17 cellular contexts compared by ENCODE assay signal in the genomic region with DNA sequence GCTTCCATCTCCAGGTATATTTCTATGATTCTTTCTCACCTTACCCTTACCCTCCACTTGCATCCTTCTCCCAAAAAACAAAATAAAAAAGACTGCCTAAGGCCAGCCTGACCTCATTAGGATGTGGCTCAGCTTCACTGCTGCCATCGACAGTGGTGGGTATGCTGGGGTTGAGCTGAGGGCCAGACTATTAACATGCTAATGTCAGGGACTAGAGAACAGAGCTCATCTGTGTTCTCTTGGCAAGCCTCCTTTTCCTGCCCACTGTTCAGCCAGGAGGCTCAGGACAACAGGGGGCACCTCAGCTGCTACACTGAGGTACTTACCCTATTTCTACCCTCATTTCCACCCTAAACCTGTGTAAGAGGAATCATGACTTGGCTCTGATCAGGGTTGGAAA. TPM values are rescaled to one million over a fixed set of nuclear protein-coding genes. Genes with fewer than 3 reads are reported as not detected.
DNase-seq lines count a peak whose midpoint lies in the region; ATAC-seq, FAIRE-seq and TF ChIP-seq lines count a peak whose summit lies in the region.
"Had no signal": no experiment of that assay in that cellular context is flagged by ENCODE, and none has a peak within 500 bp of the region (broad histone marks: within the 10 kb centered on the region; RNA-seq: fewer than 3 reads in every experiment).

No MANE protein-coding gene starts in this region.

- H3K23me2 ChIP-seq in H9 (ENCODE audit: insufficient read length, low read depth, low read length, poor library complexity, severe bottlenecking): no peaks in the 10 kb centered on the region

- intact Hi-C loops in natural killer cell (cut with micrococcal nuclease): loop anchor here (10.0 kb wide), 2 partner anchors 258 to 318 kb away; a partner anchor contains a TSS

- ATAC-seq in natural killer cell: no peak
- ATAC-seq in stimulated activated naive B cell treated with anti-CD40 and anti-IgM and Interleukin-4, amounts not matched to agents 10 μg/mL and 1 μg/mL and 100 μg/mL, for 72 hours (replicated peaks): no peak
- no peak for ATAC-seq in GM21360 (IDR thresholded peaks at IDR 0.05; ENCODE audit: unreplicated experiment)
- ATAC-seq: GM12878, lower lobe of right lung, PC-3, right lobe of liver had no signal

- H3K4me3 ChIP-seq in CD8-positive, alpha-beta memory T cell (ENCODE audit: low read length): no peak overlapping the region
- H3K4me3 ChIP-seq in astrocyte (ENCODE audit: insufficient read depth, low read depth, low read length): no peak overlapping the region
- H3K4me3 ChIP-seq: adrenal gland, GM12878, lower lobe of right lung, right lobe of liver, tibial artery had no signal

- H3K4me1 Mint-ChIP-seq in CD8-positive, alpha-beta memory T cell: peaks cover 82 to 92% (median 87%) of the 10 kb centered on the region in 3 donors
- H3K4me1 Mint-ChIP-seq in H9: peaks cover 12 to 15% of the 10 kb centered on the region in 2 experiments
- peaks cover 5% of the 10 kb centered on the region for H3K4me1 Mint-ChIP-seq in astrocyte (ENCODE audit: low read depth, unreplicated experiment)
- peaks cover 80 to 90% of the 10 kb centered on the region in 2 donors for H3K4me1 Mint-ChIP-seq in natural killer cell
- peaks cover 35 to 50% of the 10 kb centered on the region in 2 donors for H3K4me1 Mint-ChIP-seq in stimulated activated naive B cell treated with anti-CD40 and anti-IgM and Interleukin-4, amounts not matched to agents 10 μg/mL and 1 μg/mL and 100 μg/mL, for 72 hours

- DNase-seq in CD8-positive, alpha-beta memory T cell: no peak
- DNase-seq in H9: peak; percentile 33
- DNase-seq in astrocyte (ENCODE audit: low read depth): no peak
- DNase-seq in natural killer cell: no peak
- no peak for DNase-seq in stimulated activated naive B cell treated with anti-CD40 and anti-IgM and Interleukin-4, amounts not matched to agents 10 μg/mL and 1 μg/mL and 100 μg/mL, for 72 hours
- no peak for DNase-seq in GM19240 (ENCODE audit: insufficient read length, low spot score)
- DNase-seq: adrenal gland, IMR-90, lower lobe of right lung, NCI-H2029 treated with DMSO at 0.1 percent for 48 hours, NCI-H524 treated with DMSO at 0.1 percent for 48 hours, PC-3, right lobe of liver, SK-N-SH, tibial artery had no signal

- peaks cover 16 to 85% (median 33%) of the 10 kb centered on the region in 3 donors for H3K36me3 Mint-ChIP-seq in CD8-positive, alpha-beta memory T cell
- H3K36me3 Mint-ChIP-seq in H9 (ENCODE audit: insufficient read depth in 1 of 3, low read depth in 3 of 3) (peaks cover 36 to 51% (median 46%) of the 10 kb centered on the region in 3 experiments), astrocyte (ENCODE audit: low read depth, unreplicated experiment) (peaks cover 13% of the 10 kb centered on the region), natural killer cell (peaks cover 17% of the 10 kb centered on the region)
- H3K36me3 Mint-ChIP-seq in stimulated activated naive B cell treated with anti-CD40 and anti-IgM and Interleukin-4, amounts not matched to agents 10 μg/mL and 1 μg/mL and 100 μg/mL, for 72 hours: peaks cover 21 to 53% of the 10 kb centered on the region in 2 donors

- H3K14ac ChIP-seq in H9 (ENCODE audit: insufficient read depth, low read length): no peak overlapping the region

- peak; percentile 63 for FAIRE-seq in astrocyte (lab: Jason Lieb, UNC)
- FAIRE-seq: GM12878 had no signal

- H2BK5ac ChIP-seq in H9 (ENCODE audit: insufficient read length, low read length): no peak overlapping the region

- no peaks in the 10 kb centered on the region for H3K9me3 Mint-ChIP-seq in CD8-positive, alpha-beta memory T cell
- H3K9me3 Mint-ChIP-seq in H9 (peaks cover 63 to 72% of the 10 kb centered on the region in 2 experiments), astrocyte (ENCODE audit: unreplicated experiment) (no peaks in the 10 kb centered on the region), natural killer cell (no peaks in the 10 kb centered on the region)
- peaks cover 1 to 3% of the 10 kb centered on the region in 2 donors for H3K9me3 Mint-ChIP-seq in stimulated activated naive B cell treated with anti-CD40 and anti-IgM and Interleukin-4, amounts not matched to agents 10 μg/mL and 1 μg/mL and 100 μg/mL, for 72 hours

- H3K27ac ChIP-seq in CD8-positive, alpha-beta memory T cell (ENCODE audit: low read depth, low read length): no peak overlapping the region
- no peak overlapping the region for H3K27ac ChIP-seq in H9 (ENCODE audit: insufficient read length, low read depth, low read length)
- H3K27ac ChIP-seq in astrocyte (ENCODE audit: low read depth, low read length): no peak overlapping the region
- H3K27ac ChIP-seq: adrenal gland, lower lobe of right lung, right lobe of liver, tibial artery had no signal

- H3K56ac ChIP-seq in H9 (ENCODE audit: insufficient read length, low read depth, low read length): no peak overlapping the region

- no peak overlapping the region for H2BK12ac ChIP-seq in H9 (ENCODE audit: insufficient read length, low read depth, low read length)

- H3K23ac ChIP-seq in H9 (ENCODE audit: insufficient read length, low read depth, low read length): no peak overlapping the region

- no peaks in the 10 kb centered on the region for H3K9me3 ChIP-seq in CD8-positive, alpha-beta memory T cell (ENCODE audit: low read length)
- H3K9me3 ChIP-seq in H9 (ENCODE audit: control insufficient read depth, low read depth, low read length) (peaks cover 46% of the 10 kb centered on the region), astrocyte (ENCODE audit: insufficient read depth, low read depth, low read length) (no peaks in the 10 kb centered on the region)
- H3K9me3 ChIP-seq: adrenal gland, lower lobe of right lung, right lobe of liver, SK-N-SH had no signal

- peak overlapping the region in 6 of 8 donors; percentile 34 to 96 (median 83) for H3K27ac Mint-ChIP-seq in CD8-positive, alpha-beta memory T cell
- H3K27ac Mint-ChIP-seq in H9: peak overlapping the region in 1 of 3 experiments; percentile 79; a peak in 1 of 7 replicates
- no peak overlapping the region for H3K27ac Mint-ChIP-seq in astrocyte (ENCODE audit: unreplicated experiment)
- peak overlapping the region; percentile 76 to 79 for H3K27ac Mint-ChIP-seq in natural killer cell
- no peak overlapping the region for H3K27ac Mint-ChIP-seq in stimulated activated naive B cell treated with anti-CD40 and anti-IgM and Interleukin-4, amounts not matched to agents 10 μg/mL and 1 μg/mL and 100 μg/mL, for 72 hours

- CTCF ChIA-PET in CD8-positive, alpha-beta memory T cell (lab: Charles Lee): interaction anchor here (1.2 kb wide), 1 partner anchor 134 kb away, joined by 3 read pairs; no protein-coding TSS in a partner anchor

- H4K91ac ChIP-seq in H9 (ENCODE audit: insufficient read length, low read depth, low read length): no peak overlapping the region

- no peak overlapping the region for H2BK120ac ChIP-seq in H9 (ENCODE audit: low read depth, low read length, poor library complexity, severe bottlenecking)

- POLR2A ChIA-PET in CD8-positive, alpha-beta memory T cell (lab: Charles Lee): no interaction called here

- H2AK5ac ChIP-seq in H9 (ENCODE audit: insufficient read length, low read length): no peak overlapping the region

- peaks cover 0 to 5% of the 10 kb centered on the region in 2 donors for H3K27me3 Mint-ChIP-seq in CD8-positive, alpha-beta memory T cell
- H3K27me3 Mint-ChIP-seq in H9 (ENCODE audit: low read depth) (no peaks in the 10 kb centered on the region), astrocyte (ENCODE audit: low read depth, unreplicated experiment) (no peaks in the 10 kb centered on the region), natural killer cell (ENCODE audit: low read depth in 2 of 2) (no peaks in the 10 kb centered on the region)
- H3K27me3 Mint-ChIP-seq in stimulated activated naive B cell treated with anti-CD40 and anti-IgM and Interleukin-4, amounts not matched to agents 10 μg/mL and 1 μg/mL and 100 μg/mL, for 72 hours: peaks cover 0 to 3% of the 10 kb centered on the region in 2 donors

- H3K4me1 ChIP-seq in CD8-positive, alpha-beta memory T cell (ENCODE audit: insufficient read depth, low read length): peaks cover 55% of the 10 kb centered on the region
- no peaks in the 10 kb centered on the region; the same call in 1 of the 2 replicates for H3K4me1 ChIP-seq in H9 (ENCODE audit: insufficient read depth, low read length)
- H3K4me1 ChIP-seq in astrocyte (ENCODE audit: insufficient read depth, low read length): peaks cover 2% of the 10 kb centered on the region
- H3K4me1 ChIP-seq: right lobe of liver had no signal

- H3K18ac ChIP-seq in H9 (ENCODE audit: insufficient read length, low read depth, low read length): no peak overlapping the region

- TF ChIP-seq CTCF in H9 (conservative IDR thresholded peaks at IDR 0.05): no peak
- no peak for TF ChIP-seq CTCF in astrocyte (IDR thresholded peaks at IDR 0.05; ENCODE audit: insufficient read depth, low read depth, low read length)
- no peak for TF ChIP-seq CTCF in natural killer cell (IDR thresholded peaks at IDR 0.05)

- H3K4me3 Mint-ChIP-seq in CD8-positive, alpha-beta memory T cell: peak overlapping the region in 5 of 7 donors; percentile 2 to 37 (median 32)
- H3K4me3 Mint-ChIP-seq in H9: peak overlapping the region in 1 of 2 experiments; percentile 33; a peak in 1 of 5 replicates
- H3K4me3 Mint-ChIP-seq in astrocyte (ENCODE audit: unreplicated experiment): no peak overlapping the region
- peak overlapping the region; percentile 72 for H3K4me3 Mint-ChIP-seq in natural killer cell
- H3K4me3 Mint-ChIP-seq in stimulated activated naive B cell treated with anti-CD40 and anti-IgM and Interleukin-4, amounts not matched to agents 10 μg/mL and 1 μg/mL and 100 μg/mL, for 72 hours: no peak overlapping the region

- H3K36me3 ChIP-seq in CD8-positive, alpha-beta memory T cell (ENCODE audit: insufficient read depth, low read length): peaks cover 33% of the 10 kb centered on the region
- peaks cover 30% of the 10 kb centered on the region for H3K36me3 ChIP-seq in astrocyte (ENCODE audit: insufficient read depth, low read length)

- H2AFZ ChIP-seq in H9 (ENCODE audit: low read length) (no peak overlapping the region), astrocyte (ENCODE audit: low read depth, low read length) (no peak overlapping the region)

- H4K20me1 ChIP-seq in H9 (ENCODE audit: control insufficient read depth, insufficient read depth, insufficient read length) (no peaks in the 10 kb centered on the region), astrocyte (ENCODE audit: insufficient read depth, low read length) (peaks cover 95% of the 10 kb centered on the region)

- no CpG with 5 or more reads among the region's 1 CpG for WGBS in H9 (ENCODE audit: extremely low coverage, insufficient read length, low lambda C conversion rate)

- H4K5ac ChIP-seq in H9 (ENCODE audit: insufficient read length, low read depth, low read length): no peak overlapping the region

- no peaks in the 10 kb centered on the region; the same call in 1 of the 2 replicates for H3K79me2 ChIP-seq in H9 (ENCODE audit: insufficient read depth, low read length)
- H3K79me2 ChIP-seq in astrocyte (ENCODE audit: insufficient read depth, low read length): peaks cover 93% of the 10 kb centered on the region

- H3K9ac ChIP-seq in H9 (ENCODE audit: extremely low read depth, insufficient read length, low read length): no peak overlapping the region
- H3K9ac ChIP-seq in astrocyte (ENCODE audit: low read length): no peak overlapping the region
- H3K9ac ChIP-seq: SK-N-SH had no signal

- H2BK20ac ChIP-seq in H9 (ENCODE audit: low read depth, low read length, poor library complexity, severe bottlenecking): no peak overlapping the region

- no peaks in the 10 kb centered on the region for H3K79me1 ChIP-seq in H9 (ENCODE audit: insufficient read depth, low read depth, low read length, poor library complexity, severe bottlenecking)

- H3K27me3 ChIP-seq in CD8-positive, alpha-beta memory T cell (ENCODE audit: insufficient read depth, low read length, poor library complexity, severe bottlenecking): no peaks in the 10 kb centered on the region
- H3K27me3 ChIP-seq in H9 (ENCODE audit: insufficient read depth, low read length) (no peaks in the 10 kb centered on the region), astrocyte (ENCODE audit: insufficient read depth, low read length) (no peaks in the 10 kb centered on the region)
- H3K27me3 ChIP-seq: adrenal gland, right lobe of liver, tibial artery had no signal

- no peak overlapping the region for H3K4ac ChIP-seq in H9 (ENCODE audit: low read depth, low read length)

- H3K4me2 ChIP-seq in H9 (ENCODE audit: insufficient read depth, insufficient read length, low read length): no peak overlapping the region
- no peak overlapping the region for H3K4me2 ChIP-seq in astrocyte (ENCODE audit: low read length)
- H3K4me2 ChIP-seq: SK-N-SH had no signal

- no peak overlapping the region for H4K8ac ChIP-seq in H9 (replicated peaks; ENCODE audit: insufficient read length, low read depth, low read length)

- no peak overlapping the region for H3T11ph ChIP-seq in H9 (ENCODE audit: low read length)

- H2BK15ac ChIP-seq in H9 (ENCODE audit: low read depth, low read length): no peak overlapping the region

RNA-seq across cellular contexts. Expression of a gene that starts 59.3 kb away (rescaled TPM):
- total RNA-seq in CD8-positive, alpha-beta memory T cell: 100 to 1,000 TPM; 403 to 410 TPM
- polyA plus RNA-seq in CD8-positive, alpha-beta memory T cell: 760 TPM
- total RNA-seq in H9 (2021): 126 and 129 TPM in 2 replicates
- 356 and 369 TPM in 2 replicates for total RNA-seq in astrocyte
- total RNA-seq in natural killer cell: 1,000 to 10,000 TPM in 1 of 3 donors, 100 to 1,000 TPM in 2; 866 to 1,028 (median 919) TPM

Comparison
In these comparisons a context has a peak if more than half of its experiments do, and no peak if none do; other contexts are left out.
1. H3K27ac Mint-ChIP-seq: peak in CD8-positive, alpha-beta memory T cell (6 of 8) and natural killer cell (2 of 2); none in astrocyte (single experiment) and stimulated activated naive B cell treated with anti-CD40 and anti-IgM and Interleukin-4, amounts not matched to agents 10 μg/mL and 1 μg/mL and 100 μg/mL, for 72 hours (single experiment).
2. H3K4me3 Mint-ChIP-seq: peak in CD8-positive, alpha-beta memory T cell (5 of 7) and natural killer cell (single experiment); none in astrocyte (single experiment) and stimulated activated naive B cell treated with anti-CD40 and anti-IgM and Interleukin-4, amounts not matched to agents 10 μg/mL and 1 μg/mL and 100 μg/mL, for 72 hours (0 of 2).